ENCODE assay signal across 15 cellular contexts in genomic region chr20:59948212-59948611, GRCh38. TPM values are rescaled to one million over a fixed set of nuclear protein-coding genes. Genes with fewer than 3 reads are reported as not detected.
DNase-seq lines count a peak whose midpoint lies in the region; ATAC-seq and FAIRE-seq lines count a peak whose summit lies in the region.
"Had no signal": no experiment of that assay in that cellular context is flagged by ENCODE, and none has a peak within 500 bp of the region (broad histone marks: within the 10 kb centered on the region; RNA-seq: fewer than 3 reads in every experiment).

No MANE protein-coding gene starts in this region.

- H3K4me3 Mint-ChIP-seq in activated T-cell treated with anti-CD3 and anti-CD28 coated beads, Interleukin-2, amount 50 U/mL, for 24 hours, result no peak overlapping the region
- H3K4me3 Mint-ChIP-seq in activated T-cell treated with anti-CD3 and anti-CD28 coated beads, Interleukin-2, amount 50 U/mL, for 4 hours, result no peak overlapping the region
- H3K4me3 Mint-ChIP-seq in stimulated activated memory B cell treated with anti-CD40 and anti-IgM and Interleukin-4, amounts not matched to agents 10 μg/mL and 1 μg/mL and 100 μg/mL, for 72 hours, result no peak overlapping the region
- H3K4me3 Mint-ChIP-seq: dendritic cell treated with granulocyte-macrophage colony-stimulating factor and Interleukin-4, amounts not matched to agents 40 ng/mL and 50 ng/mL, for 4 days had no signal

- peaks cover 32% of the 10 kb centered on the region for H3K4me1 Mint-ChIP-seq in activated T-cell treated with anti-CD3 and anti-CD28 coated beads, Interleukin-2, amount 50 U/mL, for 24 hours (ENCODE audit: low read depth)
- H3K4me1 Mint-ChIP-seq in activated T-cell treated with anti-CD3 and anti-CD28 coated beads, Interleukin-2, amount 50 U/mL, for 4 hours (ENCODE audit: low read depth), result peaks cover 18% of the 10 kb centered on the region
- H3K4me1 Mint-ChIP-seq in stimulated activated memory B cell treated with anti-CD40 and anti-IgM and Interleukin-4, amounts not matched to agents 10 μg/mL and 1 μg/mL and 100 μg/mL, for 72 hours, result peaks cover 9% of the 10 kb centered on the region

- H3K27ac ChIP-seq in angular gyrus (ENCODE audit: low read depth, low read length) (peak overlapping the region; percentile 34), small intestine (ENCODE audit: low read depth in 1 of 2, low read length in 1 of 2) (no peak overlapping the region)
- H3K27ac ChIP-seq: esophagus squamous epithelium, SJSA1 had no signal

- no peak for ATAC-seq in activated T-cell treated with anti-CD3 and anti-CD28 coated beads, Interleukin-2, amount 50 U/mL, for 4 hours
- ATAC-seq in stimulated activated memory B cell treated with anti-CD40 and anti-IgM and Interleukin-4, amounts not matched to agents 10 μg/mL and 1 μg/mL and 100 μg/mL, for 72 hours, result no peak
- ATAC-seq in HG03565 (IDR thresholded peaks at IDR 0.05; ENCODE audit: unreplicated experiment), result no peak
- ATAC-seq in HG02870 (IDR thresholded peaks at IDR 0.05; ENCODE audit: unreplicated experiment), result no peak
- ATAC-seq: HCT116 had no signal

- no peaks in the 10 kb centered on the region for H3K4me1 ChIP-seq in small intestine (ENCODE audit: control insufficient read depth in 2 of 2, insufficient read depth in 1 of 2, low read depth in 1 of 2, low read length in 1 of 2)

- no peak for FAIRE-seq in small intestine (lab: Jason Lieb, UNC)
- FAIRE-seq: astrocyte had no signal

- 13 to 41% (median 17%) methylated on average over 1 of the region's 1 CpG for WGBS in small intestine, 3 donors

- H3K27me3 Mint-ChIP-seq in activated T-cell treated with anti-CD3 and anti-CD28 coated beads, Interleukin-2, amount 50 U/mL, for 24 hours, result no peaks in the 10 kb centered on the region
- H3K27me3 Mint-ChIP-seq in activated T-cell treated with anti-CD3 and anti-CD28 coated beads, Interleukin-2, amount 50 U/mL, for 4 hours (ENCODE audit: low read depth), result no peaks in the 10 kb centered on the region
- no peaks in the 10 kb centered on the region for H3K27me3 Mint-ChIP-seq in stimulated activated memory B cell treated with anti-CD40 and anti-IgM and Interleukin-4, amounts not matched to agents 10 μg/mL and 1 μg/mL and 100 μg/mL, for 72 hours
- H3K27me3 Mint-ChIP-seq: dendritic cell treated with granulocyte-macrophage colony-stimulating factor and Interleukin-4, amounts not matched to agents 40 ng/mL and 50 ng/mL, for 4 days had no signal

- H3K9me3 ChIP-seq in small intestine (ENCODE audit: control insufficient read depth, low read depth), result no peaks in the 10 kb centered on the region
- H3K9me3 ChIP-seq: esophagus squamous epithelium, prostate gland, SJSA1 had no signal

- DNase-seq in activated T-cell treated with anti-CD3 and anti-CD28 coated beads, Interleukin-2, amount 50 U/mL, for 24 hours, result no peak
- no peak for DNase-seq in activated T-cell treated with anti-CD3 and anti-CD28 coated beads, Interleukin-2, amount 50 U/mL, for 4 hours
- DNase-seq in NAMALWA (ENCODE audit: low spot score) (peak; percentile 6), small intestine (no peak)
- DNase-seq: esophagus squamous epithelium, NCI-H2081 had no signal

- H3K4me3 ChIP-seq in small intestine (ENCODE audit: low read depth in 1 of 2, low read length in 2 of 2), result no peak overlapping the region
- H3K4me3 ChIP-seq: esophagus squamous epithelium, prostate gland, SJSA1 had no signal

- peaks cover 50% of the 10 kb centered on the region for H3K36me3 Mint-ChIP-seq in activated T-cell treated with anti-CD3 and anti-CD28 coated beads, Interleukin-2, amount 50 U/mL, for 24 hours (ENCODE audit: low read depth)
- peaks cover 11% of the 10 kb centered on the region for H3K36me3 Mint-ChIP-seq in activated T-cell treated with anti-CD3 and anti-CD28 coated beads, Interleukin-2, amount 50 U/mL, for 4 hours (ENCODE audit: insufficient read depth)
- peaks cover 9% of the 10 kb centered on the region for H3K36me3 Mint-ChIP-seq in stimulated activated memory B cell treated with anti-CD40 and anti-IgM and Interleukin-4, amounts not matched to agents 10 μg/mL and 1 μg/mL and 100 μg/mL, for 72 hours

- H3K9me3 Mint-ChIP-seq in activated T-cell treated with anti-CD3 and anti-CD28 coated beads, Interleukin-2, amount 50 U/mL, for 24 hours, result no peaks in the 10 kb centered on the region
- no peaks in the 10 kb centered on the region for H3K9me3 Mint-ChIP-seq in activated T-cell treated with anti-CD3 and anti-CD28 coated beads, Interleukin-2, amount 50 U/mL, for 4 hours
- no peaks in the 10 kb centered on the region for H3K9me3 Mint-ChIP-seq in stimulated activated memory B cell treated with anti-CD40 and anti-IgM and Interleukin-4, amounts not matched to agents 10 μg/mL and 1 μg/mL and 100 μg/mL, for 72 hours
- H3K9me3 Mint-ChIP-seq: dendritic cell treated with granulocyte-macrophage colony-stimulating factor and Interleukin-4, amounts not matched to agents 40 ng/mL and 50 ng/mL, for 4 days had no signal

- peak overlapping the region; percentile 86 for H3K27ac Mint-ChIP-seq in activated T-cell treated with anti-CD3 and anti-CD28 coated beads, Interleukin-2, amount 50 U/mL, for 24 hours
- peak overlapping the region; percentile 89 for H3K27ac Mint-ChIP-seq in stimulated activated memory B cell treated with anti-CD40 and anti-IgM and Interleukin-4, amounts not matched to agents 10 μg/mL and 1 μg/mL and 100 μg/mL, for 72 hours
- H3K27ac Mint-ChIP-seq: dendritic cell treated with granulocyte-macrophage colony-stimulating factor and Interleukin-4, amounts not matched to agents 40 ng/mL and 50 ng/mL, for 4 days had no signal

- peaks cover 0 to 9% of the 10 kb centered on the region in 2 donors for H3K36me3 ChIP-seq in small intestine (ENCODE audit: control insufficient read depth in 2 of 2, insufficient read depth in 2 of 2, low read length in 2 of 2)

- H3K27me3 ChIP-seq in small intestine (ENCODE audit: control insufficient read depth in 2 of 2, insufficient read depth in 2 of 2, low read length in 2 of 2), result no peaks in the 10 kb centered on the region
- H3K27me3 ChIP-seq: esophagus squamous epithelium, SJSA1 had no signal

RNA-seq across cellular contexts. Expression of gene FAM217B, which starts 8.0 kb away (rescaled TPM):
- total RNA-seq in activated T-cell treated with anti-CD3 and anti-CD28 coated beads, Interleukin-2, amount 50 U/mL, for 4 hours, result 10 to 100 TPM; 21.6 to 26.6 (median 23.3) TPM
- 1 to 10 TPM; 2.7 to 3.8 (median 3.6) TPM for polyA plus RNA-seq in small intestine

RNA-seq across cellular contexts. Expression of gene PPP1R3D, which starts 8.1 kb away (rescaled TPM):
- 1 to 10 TPM; 3.5 to 4.2 (median 4.1) TPM for total RNA-seq in activated T-cell treated with anti-CD3 and anti-CD28 coated beads, Interleukin-2, amount 50 U/mL, for 4 hours
- 1 to 10 TPM; 3.2 to 5.1 (median 4.0) TPM for polyA plus RNA-seq in small intestine

RNA-seq across cellular contexts. Expression of gene CDH26, which starts 10.0 kb away (rescaled TPM):
- total RNA-seq in activated T-cell treated with anti-CD3 and anti-CD28 coated beads, Interleukin-2, amount 50 U/mL, for 4 hours, result 1 to 10 TPM in 1 of 3 donors, under 1 TPM in 2; 0.58 to 1.6 (median 0.84) TPM
- 1 to 10 TPM in 2 of 3 donors, under 1 TPM in 1; 0.72 to 1.1 (median 1.1) TPM for polyA plus RNA-seq in small intestine
- total RNA-seq: SJSA1 had no signal

RNA-seq across cellular contexts. Expression of gene SYCP2, which starts 14.8 kb away (rescaled TPM):
- total RNA-seq in activated T-cell treated with anti-CD3 and anti-CD28 coated beads, Interleukin-2, amount 50 U/mL, for 4 hours, result 1 to 10 TPM; 1.1 to 2.5 (median 2.1) TPM
- polyA plus RNA-seq in small intestine, result 1 to 10 TPM in 1 of 3 donors, under 1 TPM in 2; 0.51 to 3.0 (median 0.89) TPM
